Comparison of ENCODE assay signal across 10 cellular contexts in the genomic region with DNA sequence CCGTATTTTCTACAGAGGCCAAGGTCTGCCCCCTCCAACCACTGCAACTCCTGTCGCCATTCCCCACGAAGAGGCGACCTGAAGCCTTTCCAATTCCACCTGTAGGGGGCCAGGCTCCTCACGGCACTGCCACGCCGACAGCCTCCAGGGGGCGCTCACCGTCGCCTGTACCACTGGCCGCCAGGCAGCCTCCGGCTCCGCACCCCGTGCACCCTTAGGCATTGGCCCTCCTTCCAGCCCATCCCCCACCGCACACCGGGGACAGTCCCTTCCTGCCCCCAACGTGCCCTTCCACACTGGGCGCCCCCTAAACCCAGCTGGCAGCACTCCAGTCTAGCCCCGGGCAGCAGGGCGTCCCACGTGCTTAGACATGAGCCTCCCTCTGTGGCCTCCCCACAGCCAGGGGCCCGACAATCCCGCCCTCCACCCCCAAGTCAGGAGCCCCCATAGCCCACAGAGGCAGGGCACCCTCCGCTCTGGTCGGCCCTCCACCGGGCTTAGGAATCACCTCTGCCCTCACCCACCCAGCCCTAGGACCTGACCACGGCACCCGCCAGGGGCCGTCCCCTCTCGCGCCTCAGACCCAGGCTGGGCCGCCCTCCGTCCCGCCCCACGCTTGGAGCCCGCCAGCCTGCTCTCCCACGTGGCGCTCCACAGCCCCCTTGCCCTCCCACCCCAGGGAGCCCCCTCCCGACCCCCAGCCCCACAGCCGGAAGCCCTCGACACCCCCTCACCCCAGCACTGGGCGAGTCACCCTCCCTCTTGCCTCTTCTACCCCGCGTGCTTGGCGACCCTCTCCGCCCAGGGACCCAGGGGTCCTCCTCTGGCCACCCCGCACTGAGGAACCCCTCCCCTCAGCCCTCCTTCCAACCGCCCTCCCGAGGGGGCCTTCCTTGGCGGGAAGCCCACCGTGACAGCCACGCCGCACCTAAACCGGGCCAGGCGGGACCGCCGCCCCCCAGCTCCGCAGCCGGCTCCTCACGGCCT. TPM values are rescaled to one million over a fixed set of nuclear protein-coding genes. Genes with fewer than 3 reads are reported as not detected.
A peak's percentile ranks its signal among the peaks of the same experiment; 100 is the strongest.
DNase-seq lines count a peak whose midpoint lies in the region; ATAC-seq and TF ChIP-seq lines count a peak whose summit lies in the region.
"Had no signal": no experiment of that assay in that cellular context is flagged by ENCODE, and none has a peak within 500 bp of the region (broad histone marks: within the 10 kb centered on the region; RNA-seq: fewer than 3 reads in every experiment).

No MANE protein-coding gene starts in this region.

- H3K36me3 Mint-ChIP-seq in effector memory CD8-positive, alpha-beta T cell (ENCODE audit: insufficient read depth) = no peaks in the 10 kb centered on the region
- H3K36me3 Mint-ChIP-seq: activated naive CD8-positive, alpha-beta T cell had no signal

- H3K4me3 Mint-ChIP-seq in effector memory CD8-positive, alpha-beta T cell = no peak overlapping the region
- H3K4me3 Mint-ChIP-seq: activated naive CD8-positive, alpha-beta T cell had no signal

- peaks cover 0 to under 1% of the 10 kb centered on the region in 2 donors for H3K4me1 Mint-ChIP-seq in effector memory CD8-positive, alpha-beta T cell (ENCODE audit: low read depth in 2 of 2)

- H4K20me1 ChIP-seq in Karpas-422 (ENCODE audit: insufficient read depth, low read depth, low read length) (no peaks in the 10 kb centered on the region), osteoblast (ENCODE audit: insufficient read depth, low read length) (no peaks in the 10 kb centered on the region)

- peak; percentile 79 for ATAC-seq in effector memory CD8-positive, alpha-beta T cell (replicated peaks)
- no peak for ATAC-seq in HG02970 (IDR thresholded peaks at IDR 0.05; ENCODE audit: low FRiP score, unreplicated experiment)
- ATAC-seq in HG02763 (IDR thresholded peaks at IDR 0.05; ENCODE audit: unreplicated experiment) = no peak

- H3K27ac ChIP-seq in Karpas-422 (ENCODE audit: low read length) (no peak overlapping the region), osteoblast (ENCODE audit: low read depth, low read length) (no peak overlapping the region)

- H3K4me2 ChIP-seq in Karpas-422 (ENCODE audit: low read depth, low read length, poor library complexity, severe bottlenecking) (no peak overlapping the region), osteoblast (ENCODE audit: insufficient read depth, low read length) (no peak overlapping the region)

- DNase-seq in Karpas-422 (peak; percentile 88), osteoblast (ENCODE audit: insufficient read length, low spot score, missing footprints) (peak; percentile 94), mesenteric fat pad (ENCODE audit: low spot score) (no peak)
- peak; percentile 64 for DNase-seq in activated CD4-positive, CD25-positive, alpha-beta regulatory T cell treated with anti-CD3 and anti-CD28 coated beads, Interleukin-2, amount 50 U/mL, for 72 hours
- DNase-seq in effector memory CD8-positive, alpha-beta T cell = peak; percentile 30 to 49 (median 48)

- TF ChIP-seq CTCF in GM12875 (IDR thresholded peaks at IDR 0.05; ENCODE audit: borderline replicate concordance, insufficient read depth, low read depth, low read length) (peak; percentile 96), osteoblast (IDR thresholded peaks at IDR 0.05; ENCODE audit: extremely low read depth, low read depth, low read length) (peak; percentile 52)

- no peaks in the 10 kb centered on the region for H3K4me1 ChIP-seq in Karpas-422 (ENCODE audit: low read length)
- no peaks in the 10 kb centered on the region for H3K4me1 ChIP-seq in osteoblast (ENCODE audit: insufficient read depth, low read length)

- H3K4me3 ChIP-seq in GM12875 (ENCODE audit: low read depth, low read length) (no peak overlapping the region), Karpas-422 (ENCODE audit: low read length) (no peak overlapping the region), osteoblast (ENCODE audit: insufficient read depth, low read length) (no peak overlapping the region)

- no peaks in the 10 kb centered on the region for H3K27me3 Mint-ChIP-seq in effector memory CD8-positive, alpha-beta T cell
- H3K27me3 Mint-ChIP-seq: activated naive CD8-positive, alpha-beta T cell had no signal

- no peaks in the 10 kb centered on the region for H3K9me3 ChIP-seq in Karpas-422 (ENCODE audit: low read length)
- no peaks in the 10 kb centered on the region for H3K9me3 ChIP-seq in osteoblast (ENCODE audit: low read depth, low read length)

- peak overlapping the region in 1 of 2 donors; percentile 67 for H3K27ac Mint-ChIP-seq in effector memory CD8-positive, alpha-beta T cell
- H3K27ac Mint-ChIP-seq: activated naive CD8-positive, alpha-beta T cell had no signal

- no peaks in the 10 kb centered on the region for H3K79me2 ChIP-seq in Karpas-422 (ENCODE audit: low read length)
- H3K79me2 ChIP-seq in osteoblast (ENCODE audit: insufficient read depth, low read length) = no peaks in the 10 kb centered on the region

- no peaks in the 10 kb centered on the region for H3K36me3 ChIP-seq in Karpas-422 (ENCODE audit: insufficient read depth, low read length)
- H3K36me3 ChIP-seq in osteoblast (ENCODE audit: insufficient read depth, low read length) = no peaks in the 10 kb centered on the region

- no peaks in the 10 kb centered on the region for H3K9me2 ChIP-seq in Karpas-422 (replicated peaks; ENCODE audit: insufficient read depth, low read length)

- no peaks in the 10 kb centered on the region for H3K9me3 Mint-ChIP-seq in effector memory CD8-positive, alpha-beta T cell

- H3K27me3 ChIP-seq in Karpas-422 (ENCODE audit: low read length) (no peaks in the 10 kb centered on the region), osteoblast (ENCODE audit: insufficient read depth, low read length) (no peaks in the 10 kb centered on the region)

- H2AFZ ChIP-seq in Karpas-422 (ENCODE audit: low read length) (no peak overlapping the region), osteoblast (ENCODE audit: low read length) (no peak overlapping the region)

- H3K9ac ChIP-seq in Karpas-422 (ENCODE audit: low read length) = no peak overlapping the region

RNA-seq across cellular contexts. Expression of a gene that starts 0.7 kb away (rescaled TPM):
- total RNA-seq in Karpas-422 (2014; rRNA removed; shearing (Covaris generic); ENCODE audit: low replicate concordance) = not detected in 2 replicates
- total RNA-seq in osteoblast (not detected in 2 replicates), mesenteric fat pad (not detected)
- total RNA-seq: temporal lobe had no signal

RNA-seq across cellular contexts. Expression of a gene that starts 10.8 kb away (rescaled TPM):
- not detected in 2 replicates for total RNA-seq in Karpas-422 (2014; rRNA removed; shearing (Covaris generic); ENCODE audit: low replicate concordance)
- under 0.01 TPM in 1 of 2 replicates, not detected in the other for total RNA-seq in osteoblast
- total RNA-seq in mesenteric fat pad = 5.4 TPM

RNA-seq across cellular contexts. Expression of a gene that starts 45.4 kb away (rescaled TPM):
- total RNA-seq in Karpas-422 (2014; rRNA removed; shearing (Covaris generic); ENCODE audit: low replicate concordance) = 0.30 and 1.2 TPM in 2 replicates
- total RNA-seq in osteoblast (3.3 and 3.5 TPM in 2 replicates), mesenteric fat pad (0.80 TPM)
